Comparison of ENCODE assay signal across 8 cellular contexts in the genomic region with DNA sequence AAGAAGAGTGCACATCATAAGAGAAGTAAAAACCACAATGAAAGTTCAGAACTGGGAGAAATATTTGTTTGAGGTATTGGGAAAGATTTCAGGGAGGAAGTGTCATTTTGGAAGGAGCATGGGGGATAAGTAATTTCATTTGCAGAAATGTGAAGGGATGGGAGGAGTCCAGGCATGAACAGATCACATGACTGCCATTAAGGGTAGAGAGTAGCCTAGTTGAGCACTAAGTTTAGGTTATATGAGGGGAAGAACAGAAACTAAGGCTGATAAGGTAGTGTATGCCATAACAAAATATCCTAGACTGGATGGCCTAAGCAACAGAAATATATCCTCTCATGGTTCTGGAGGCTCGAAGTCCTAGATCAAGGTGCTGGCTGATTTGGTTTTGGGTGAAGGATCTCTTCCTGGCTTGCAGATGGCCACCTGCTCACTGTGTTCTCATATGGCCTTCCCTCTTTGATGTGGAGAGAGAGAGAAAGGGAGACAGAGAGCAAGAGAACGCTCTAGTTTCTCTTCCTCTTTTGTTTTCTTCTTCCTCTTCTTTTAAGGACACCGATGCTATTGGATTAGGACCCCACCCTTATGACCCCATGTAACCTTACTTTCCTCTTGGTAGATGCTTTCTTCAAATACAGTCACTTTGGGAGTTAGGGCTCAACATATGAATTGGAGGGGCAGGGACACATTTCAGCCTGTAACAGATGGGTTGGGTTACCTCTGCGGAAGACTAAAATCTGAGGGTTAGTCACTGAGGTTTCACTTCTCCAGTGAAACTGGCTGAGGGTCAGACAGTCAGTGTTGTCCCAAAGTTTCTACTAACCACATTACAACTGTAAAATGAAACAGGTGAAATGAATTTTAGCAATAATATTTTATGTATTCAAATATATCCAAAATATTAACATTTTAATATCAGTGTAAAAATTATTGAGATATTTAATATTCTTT.
DNase-seq lines count a peak whose midpoint lies in the region; ATAC-seq and TF ChIP-seq lines count a peak whose summit lies in the region.

No MANE protein-coding gene starts in this region.

- no peaks in the 10 kb centered on the region for H3K27me3 ChIP-seq in ascending aorta

- H3K4me3 ChIP-seq in skin epidermis (no peak overlapping the region), ascending aorta (no peak overlapping the region)

- H3K27ac ChIP-seq in skin epidermis (peak overlapping the region in 19 of 21 experiments; percentile 47 to 87 (median 74)), ascending aorta (no peak overlapping the region)

- H3K36me3 ChIP-seq in ascending aorta: no peaks in the 10 kb centered on the region

- intact Hi-C loops in ascending aorta (cut with DNase I): no loop called here

- ATAC-seq in GM19035 (IDR thresholded peaks at IDR 0.05; ENCODE audit: unreplicated experiment) (peak; percentile 88), HG02798 (IDR thresholded peaks at IDR 0.05; ENCODE audit: poor library complexity, unreplicated experiment) (peak; percentile 87)

- no peaks in the 10 kb centered on the region for H3K4me1 ChIP-seq in ascending aorta

- DNase-seq in MV-4-11 (lab: John Stamatoyannopoulos, UW): peak; percentile 98
- DNase-seq in ecto neural progenitor cell (ENCODE audit: low spot score): no peak
- DNase-seq in ascending aorta (ENCODE audit: low spot score in 2 of 2): no peak
- no peak for DNase-seq in HuH-7.5 (ENCODE audit: low spot score)
- no peak for DNase-seq in dedifferentiated amniotic fluid mesenchymal stem cell (ENCODE audit: extremely low spot score)

- H3K9me3 ChIP-seq in ascending aorta: no peaks in the 10 kb centered on the region

- TF ChIP-seq CTCF in ascending aorta (IDR thresholded peaks at IDR 0.05): no peak

Comparison
In these comparisons a context has a peak if more than half of its experiments do, and no peak if none do; other contexts are left out.
1. H3K27ac ChIP-seq: peak in skin epidermis (19 of 21); none in ascending aorta (0 of 2).